Comparison of ENCODE assay signal across 16 cellular contexts in the genomic region with DNA sequence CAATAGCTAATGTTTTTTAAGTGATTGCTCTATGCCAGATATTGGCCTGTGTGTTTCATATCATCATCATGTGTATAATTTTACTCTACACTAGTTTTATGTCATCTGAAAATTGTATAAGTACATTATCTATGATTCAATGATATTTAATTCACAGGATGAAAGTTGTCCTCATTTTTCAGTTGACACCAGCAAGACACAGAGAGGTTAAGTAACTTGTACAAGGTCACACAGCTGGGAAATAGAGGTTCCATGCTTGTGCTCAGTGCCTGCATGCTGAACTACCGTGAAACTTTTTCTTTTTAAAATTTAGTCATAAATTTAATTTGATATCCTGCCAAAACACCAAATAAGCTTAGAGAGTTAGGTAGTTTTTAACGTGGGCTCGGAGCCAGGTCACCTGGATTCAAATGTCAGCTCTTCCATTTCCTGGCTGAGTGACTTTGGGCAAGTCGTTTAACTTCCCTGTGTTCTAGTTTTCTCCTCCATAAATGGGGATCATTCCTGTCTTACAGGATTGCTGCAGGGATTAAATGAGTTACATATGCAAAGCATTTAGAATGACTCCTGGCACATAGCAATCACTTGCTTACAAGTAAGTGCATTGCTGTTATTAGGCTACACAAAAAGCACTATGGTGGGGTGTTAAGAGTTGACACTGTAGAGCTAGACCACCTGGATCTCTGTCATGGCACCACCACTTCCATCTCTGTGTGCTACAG.
A peak's percentile ranks its signal among the peaks of the same experiment; 100 is the strongest.
DNase-seq lines count a peak whose midpoint lies in the region; ATAC-seq and TF ChIP-seq lines count a peak whose summit lies in the region.
"Had no signal": no experiment of that assay in that cellular context is flagged by ENCODE, and none has a peak within 500 bp of the region (broad histone marks: within the 10 kb centered on the region; RNA-seq: fewer than 3 reads in every experiment).

No MANE protein-coding gene starts in this region.

- H3K79me2 ChIP-seq in ACC112 (ENCODE audit: control insufficient read depth, insufficient read depth, low read length, unreplicated experiment) (no peaks in the 10 kb centered on the region), GM23248 (ENCODE audit: insufficient read depth) (peaks cover 31% of the 10 kb centered on the region)

- no peak overlapping the region for H2BK120ac ChIP-seq in mesenchymal stem cell (ENCODE audit: low read depth, low read length)

- in situ Hi-C loops in GM23248 (cut with MboI) (no loop called here), GM13977 (cut with MboI; ENCODE audit: low pct_unique_long_range_greater_than_20kb, low sequenced_read_pairs, unreplicated experiment) (loop anchor here (10.0 kb wide), 1 partner anchor 181 kb away; no protein-coding TSS in a partner anchor)

- H3K79me1 ChIP-seq in mesenchymal stem cell (replicated peaks; ENCODE audit: low read length, poor library complexity, severe bottlenecking) = peaks cover 39% of the 10 kb centered on the region

- no peak overlapping the region for H4K8ac ChIP-seq in mesenchymal stem cell (ENCODE audit: low read length)

- H3K36me3 ChIP-seq in ACC112 (ENCODE audit: insufficient read depth, low read length) (0 out of 2 replicates have a peak, but pooled peaks cover 3% of the 10 kb centered on the region), GM23248 (ENCODE audit: low read depth) (no peaks in the 10 kb centered on the region), mesenchymal stem cell (ENCODE audit: control insufficient read depth in 1 of 2, insufficient read depth in 2 of 2, low read depth in 1 of 2, low read length in 2 of 2) (peaks cover 0 to 2% of the 10 kb centered on the region in 2 experiments)
- H3K36me3 ChIP-seq: MG63 had no signal

- no peaks in the 10 kb centered on the region for H4K20me1 ChIP-seq in GM23248 (ENCODE audit: insufficient read depth)

- no peak for TF ChIP-seq CTCF in GM13977 (IDR thresholded peaks at IDR 0.05; ENCODE audit: extremely low read depth, insufficient read depth, missing control alignments)

- peaks cover 63% of the 10 kb centered on the region for H3K4me1 Mint-ChIP-seq in activated T-helper 1 cell treated with anti-CD3 and anti-CD28 coated beads, Interleukin-12 subunit alpha, Interleukin-12 subunit beta, Interleukin-2, Interleukin-4 antibody, amounts not matched to agents 30 ng/mL and 10 ng/mL and 1 ng/mL, durations not matched to agents 14 hours and 24 hours and 36 hours (ENCODE audit: low read depth)

- H2AK5ac ChIP-seq in mesenchymal stem cell (ENCODE audit: low read length, severe bottlenecking) = no peak overlapping the region

- H3K4me2 ChIP-seq in GM23248 (ENCODE audit: unreplicated experiment) (no peak overlapping the region), mesenchymal stem cell (ENCODE audit: low read length, poor library complexity, severe bottlenecking) (no peak overlapping the region)

- H2BK15ac ChIP-seq in mesenchymal stem cell (ENCODE audit: low read depth, poor library complexity, severe bottlenecking) = no peak overlapping the region

- H3K4me3 ChIP-seq in ACC112 (ENCODE audit: low read depth, low read length) = no peak overlapping the region
- H3K4me3 ChIP-seq in GM23248 = no peak overlapping the region
- no peak overlapping the region for H3K4me3 ChIP-seq in mesenchymal stem cell (ENCODE audit: insufficient read depth in 1 of 2, low read depth in 1 of 2, low read length in 2 of 2)
- H3K4me3 ChIP-seq: coronary artery, MG63 had no signal

- intact Hi-C loops in activated T-helper 1 cell treated with anti-CD3 and anti-CD28 coated beads, Interleukin-12 subunit alpha, Interleukin-12 subunit beta, Interleukin-2, Interleukin-4 antibody, amounts not matched to agents 30 ng/mL and 10 ng/mL and 1 ng/mL, durations not matched to agents 14 hours and 24 hours and 36 hours (cut with micrococcal nuclease) = loop anchor here (5.0 kb wide), 1 partner anchor 34 kb away; no protein-coding TSS in a partner anchor

- H3K14ac ChIP-seq in mesenchymal stem cell (ENCODE audit: low read length in 2 of 2) = no peak overlapping the region

- H3K4me1 ChIP-seq in ACC112 (ENCODE audit: control insufficient read depth, insufficient read depth, low read length, unreplicated experiment) (peaks cover 22% of the 10 kb centered on the region), GM23248 (ENCODE audit: insufficient read depth) (peaks cover 22% of the 10 kb centered on the region), mesenchymal stem cell (ENCODE audit: control insufficient read depth, insufficient read depth, low read depth, low read length) (peaks cover 4% of the 10 kb centered on the region)

- H2BK12ac ChIP-seq in mesenchymal stem cell (ENCODE audit: low read length in 2 of 2) = no peak overlapping the region

- no peaks in the 10 kb centered on the region for H3K27me3 ChIP-seq in ACC112 (ENCODE audit: insufficient read depth, low read length)
- no peaks in the 10 kb centered on the region for H3K27me3 ChIP-seq in GM23248 (replicated peaks; ENCODE audit: insufficient read depth)
- no peaks in the 10 kb centered on the region for H3K27me3 ChIP-seq in mesenchymal stem cell (ENCODE audit: control insufficient read depth in 1 of 2, insufficient read depth in 1 of 2, low read length in 2 of 2)
- H3K27me3 ChIP-seq: MG63 had no signal

- H3K23ac ChIP-seq in mesenchymal stem cell (ENCODE audit: low read length in 2 of 2) = no peak overlapping the region

- ATAC-seq in HG02588 (IDR thresholded peaks at IDR 0.05; ENCODE audit: unreplicated experiment) = no peak
- ATAC-seq in GM21360 (IDR thresholded peaks at IDR 0.05; ENCODE audit: unreplicated experiment) = no peak
- ATAC-seq: natural killer cell treated with Interleukin-12 subunit alpha and Interleukin-12 subunit beta and Interleukin-15 and Interleukin-18, amount 100 ng/mL, for 72 hours had no signal

- peak overlapping the region; percentile 60; the same call in 1 of the 2 replicates for H3K27ac ChIP-seq in ACC112 (ENCODE audit: low read depth, low read length)
- H3K27ac ChIP-seq in GM23248 = peak overlapping the region; percentile 72
- peak overlapping the region; percentile 36 for H3K27ac ChIP-seq in mesenchymal stem cell (ENCODE audit: low read length, poor library complexity, severe bottlenecking)

- DNase-seq in GM23248 = no peak
- no peak for DNase-seq in activated T-helper 1 cell treated with anti-CD3 and anti-CD28 coated beads, Interleukin-12 subunit alpha, Interleukin-12 subunit beta, Interleukin-2, Interleukin-4 antibody, amounts not matched to agents 30 ng/mL and 10 ng/mL and 1 ng/mL, durations not matched to agents 14 hours and 24 hours and 36 hours (ENCODE audit: low spot score)
- DNase-seq in mesenchymal stem cell = no peak
- DNase-seq in stimulated activated CD4-positive, alpha-beta T cell treated with anti-CD3 and anti-CD28 coated beads, Interleukin-2, amount 100 ng/mL, for 24 hours = no peak
- DNase-seq in GM13977 (ENCODE audit: low spot score) = no peak
- DNase-seq: activated CD4-positive, alpha-beta T cell treated with anti-CD3 and anti-CD28 coated beads, Interleukin-2, amount 10 ng/mL, durations not matched to agents 7 days and 5 days; H7; MG63; NCI-H187 treated with DMSO at 0.1 percent for 48 hours; NCI-H510A; T1000 had no signal

- H3K9ac ChIP-seq in GM23248 (no peak overlapping the region), mesenchymal stem cell (ENCODE audit: low read length) (no peak overlapping the region)

- H3K27ac Mint-ChIP-seq in activated T-helper 1 cell treated with anti-CD3 and anti-CD28 coated beads, Interleukin-12 subunit alpha, Interleukin-12 subunit beta, Interleukin-2, Interleukin-4 antibody, amounts not matched to agents 30 ng/mL and 10 ng/mL and 1 ng/mL, durations not matched to agents 14 hours and 24 hours and 36 hours = peak overlapping the region; percentile 88
- H3K27ac Mint-ChIP-seq: activated CD4-positive, alpha-beta T cell treated with anti-CD3 and anti-CD28 coated beads, Interleukin-2, amount 10 ng/mL, durations not matched to agents 7 days and 5 days had no signal

- H3K18ac ChIP-seq in mesenchymal stem cell (ENCODE audit: low read depth in 1 of 2, low read length in 2 of 2) = no peak overlapping the region

- peaks cover 4% of the 10 kb centered on the region for H3K9me3 Mint-ChIP-seq in activated T-helper 1 cell treated with anti-CD3 and anti-CD28 coated beads, Interleukin-12 subunit alpha, Interleukin-12 subunit beta, Interleukin-2, Interleukin-4 antibody, amounts not matched to agents 30 ng/mL and 10 ng/mL and 1 ng/mL, durations not matched to agents 14 hours and 24 hours and 36 hours
- H3K9me3 Mint-ChIP-seq: activated CD4-positive, alpha-beta T cell treated with anti-CD3 and anti-CD28 coated beads, Interleukin-2, amount 10 ng/mL, durations not matched to agents 7 days and 5 days; natural killer cell treated with Interleukin-12 subunit alpha and Interleukin-12 subunit beta and Interleukin-15 and Interleukin-18, amount 100 ng/mL, for 72 hours had no signal

- 59 to 64% methylated on average over 4 of the region's 4 CpGs for WGBS in GM23248 (ENCODE audit: low coverage in 1 of 2, low lambda C conversion rate in 2 of 2, missing lambda C conversion rate in 2 of 2), 2 experiments
- 100% methylated on average over 2 of the region's 4 CpGs for WGBS in mesenchymal stem cell

- no peaks in the 10 kb centered on the region for H3K27me3 Mint-ChIP-seq in activated T-helper 1 cell treated with anti-CD3 and anti-CD28 coated beads, Interleukin-12 subunit alpha, Interleukin-12 subunit beta, Interleukin-2, Interleukin-4 antibody, amounts not matched to agents 30 ng/mL and 10 ng/mL and 1 ng/mL, durations not matched to agents 14 hours and 24 hours and 36 hours (ENCODE audit: insufficient read depth)
- H3K27me3 Mint-ChIP-seq: activated CD4-positive, alpha-beta T cell treated with anti-CD3 and anti-CD28 coated beads, Interleukin-2, amount 10 ng/mL, durations not matched to agents 7 days and 5 days; natural killer cell treated with Interleukin-12 subunit alpha and Interleukin-12 subunit beta and Interleukin-15 and Interleukin-18, amount 100 ng/mL, for 72 hours had no signal

- H2BK5ac ChIP-seq in mesenchymal stem cell (ENCODE audit: low read depth, low read length, poor library complexity, severe bottlenecking) = no peak overlapping the region

- H3K36me3 Mint-ChIP-seq in activated T-helper 1 cell treated with anti-CD3 and anti-CD28 coated beads, Interleukin-12 subunit alpha, Interleukin-12 subunit beta, Interleukin-2, Interleukin-4 antibody, amounts not matched to agents 30 ng/mL and 10 ng/mL and 1 ng/mL, durations not matched to agents 14 hours and 24 hours and 36 hours (ENCODE audit: low read depth) = peaks cover 41% of the 10 kb centered on the region
- H3K36me3 Mint-ChIP-seq: natural killer cell treated with Interleukin-12 subunit alpha and Interleukin-12 subunit beta and Interleukin-15 and Interleukin-18, amount 100 ng/mL, for 72 hours had no signal

- H3K9me3 ChIP-seq in GM23248 (ENCODE audit: low read depth) = no peaks in the 10 kb centered on the region
- no peaks in the 10 kb centered on the region for H3K9me3 ChIP-seq in mesenchymal stem cell (ENCODE audit: control insufficient read depth, low read length)
- H3K9me3 ChIP-seq: MG63 had no signal

- no peak overlapping the region for H3K4ac ChIP-seq in mesenchymal stem cell (ENCODE audit: low read depth in 1 of 2, low read length in 2 of 2)

- H3K4me3 Mint-ChIP-seq in activated T-helper 1 cell treated with anti-CD3 and anti-CD28 coated beads, Interleukin-12 subunit alpha, Interleukin-12 subunit beta, Interleukin-2, Interleukin-4 antibody, amounts not matched to agents 30 ng/mL and 10 ng/mL and 1 ng/mL, durations not matched to agents 14 hours and 24 hours and 36 hours = peak overlapping the region; percentile 13
- H3K4me3 Mint-ChIP-seq: activated CD4-positive, alpha-beta T cell treated with anti-CD3 and anti-CD28 coated beads, Interleukin-2, amount 10 ng/mL, durations not matched to agents 7 days and 5 days; natural killer cell treated with Interleukin-12 subunit alpha and Interleukin-12 subunit beta and Interleukin-15 and Interleukin-18, amount 100 ng/mL, for 72 hours had no signal

- peaks cover 27% of the 10 kb centered on the region for H3F3A ChIP-seq in GM23248 (ENCODE audit: insufficient read depth)

- no peak overlapping the region for H4K91ac ChIP-seq in mesenchymal stem cell (ENCODE audit: low read length)

- no peak overlapping the region for H2AFZ ChIP-seq in ACC112 (ENCODE audit: low read length, unreplicated experiment)
- H2AFZ ChIP-seq in GM23248 = no peak overlapping the region
- H2AFZ ChIP-seq in mesenchymal stem cell (ENCODE audit: low read depth, low read length) = no peak overlapping the region

- H3K9me2 ChIP-seq in GM23248 (ENCODE audit: insufficient read depth) = no peaks in the 10 kb centered on the region
